Comparison of ENCODE assay signal across 8 cellular contexts in the genomic region with DNA sequence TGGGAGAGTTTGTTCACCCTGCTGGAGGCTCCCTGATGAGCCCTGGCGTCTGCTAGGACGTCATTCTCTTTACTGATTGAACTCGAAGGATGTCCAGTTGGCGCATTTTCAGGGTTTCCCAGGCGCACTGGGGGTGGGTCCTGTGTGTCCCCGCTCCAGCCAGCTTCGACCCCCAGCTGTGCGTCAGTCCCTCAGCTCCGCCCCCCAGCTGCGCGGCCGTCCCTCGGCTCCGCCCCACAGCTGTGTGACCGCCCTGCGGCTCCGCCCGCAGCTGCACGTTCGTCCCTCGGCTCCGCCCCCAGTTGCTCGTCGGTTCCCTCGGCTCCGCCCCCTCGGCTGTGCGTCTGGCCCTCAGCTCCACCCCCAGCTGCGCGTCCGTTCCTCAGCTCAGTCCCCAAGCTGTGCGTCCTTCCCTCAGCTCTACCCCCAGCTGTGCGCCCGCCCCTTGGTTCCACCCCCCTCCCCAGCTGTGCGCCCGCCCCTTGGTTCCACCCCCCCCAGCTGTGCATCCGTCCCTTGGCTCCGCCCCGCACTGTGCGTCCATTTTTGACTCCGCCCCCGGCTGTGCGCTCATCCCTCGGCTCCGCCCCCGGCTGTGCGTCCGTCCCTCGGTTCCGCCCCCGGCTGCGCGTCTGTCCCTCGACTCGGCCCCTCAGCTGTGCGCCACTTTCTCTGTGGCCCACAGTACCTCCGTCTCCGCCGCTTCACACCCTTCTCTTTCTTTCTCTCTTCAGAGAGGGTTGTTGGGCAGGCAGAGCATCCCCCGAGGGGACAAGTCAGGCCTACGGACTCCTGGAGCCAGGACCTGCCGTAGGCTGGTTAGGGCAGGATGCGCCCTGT.
DNase-seq lines count a peak whose midpoint lies in the region; ATAC-seq, FAIRE-seq and TF ChIP-seq lines count a peak whose summit lies in the region.

No MANE protein-coding gene starts in this region.

- TF ChIP-seq CTCF in neutrophil (IDR thresholded peaks at IDR 0.05): peak; percentile 44

- H3K27me3 ChIP-seq in SJCRH30: peaks cover 26% of the 10 kb centered on the region
- no peaks in the 10 kb centered on the region for H3K27me3 ChIP-seq in neutrophil

- no peak for FAIRE-seq in frontal cortex (lab: Jason Lieb, UNC)

- H3K4me3 ChIP-seq in SJCRH30: peak overlapping the region; percentile 45
- H3K4me3 ChIP-seq in neutrophil (ENCODE audit: low read depth in 1 of 2, low read length in 1 of 2): peak overlapping the region; percentile 75 to 78

- H3K4me1 ChIP-seq in SJCRH30: peaks cover 6% of the 10 kb centered on the region; the same call in 1 of the 2 replicates
- H3K4me1 ChIP-seq in neutrophil (ENCODE audit: control insufficient read depth in 1 of 2, insufficient read depth in 1 of 2, low read depth in 1 of 2, low read length in 1 of 2): peaks cover 14 to 19% of the 10 kb centered on the region in 2 experiments

- DNase-seq in COLO668 (lab: John Stamatoyannopoulos, UW; ENCODE audit: unreplicated experiment): peak; percentile 100
- DNase-seq in HuH-7.5 (ENCODE audit: low spot score): peak; percentile 88
- DNase-seq in SJCRH30: peak; percentile 97
- DNase-seq in activated naive CD4-positive, alpha-beta T cell (lab: John Stamatoyannopoulos, UW): peak; percentile 90 to 99 (median 96)
- peak; percentile 90 to 95 for DNase-seq in frontal cortex (ENCODE audit: low spot score in 2 of 2)
- peak; percentile 93 for DNase-seq in stromal cell of bone marrow (ENCODE audit: low read depth)

- no peak overlapping the region for H3K27ac ChIP-seq in SJCRH30
- H3K27ac ChIP-seq in neutrophil: peak overlapping the region; percentile 94

- H3K9me3 ChIP-seq in SJCRH30 (replicated peaks): no peaks in the 10 kb centered on the region
- no peaks in the 10 kb centered on the region for H3K9me3 ChIP-seq in neutrophil

- peak; percentile 90 for ATAC-seq in GM21528 (IDR thresholded peaks at IDR 0.05; ENCODE audit: low FRiP score, unreplicated experiment)

- H3K36me3 ChIP-seq in SJCRH30 (no peaks in the 10 kb centered on the region), neutrophil (no peaks in the 10 kb centered on the region)
